ENCODE assay signal across 19 cellular contexts in genomic region chr7:16562456-16563220, GRCh38. TPM values are rescaled to one million over a fixed set of nuclear protein-coding genes. Genes with fewer than 3 reads are reported as not detected.
DNase-seq lines count a peak whose midpoint lies in the region; ATAC-seq and TF ChIP-seq lines count a peak whose summit lies in the region.
"Had no signal": no experiment of that assay in that cellular context is flagged by ENCODE, and none has a peak within 500 bp of the region (broad histone marks: within the 10 kb centered on the region; RNA-seq: fewer than 3 reads in every experiment).

No MANE protein-coding gene starts in this region.

- in situ Hi-C loops in GM23248 (cut with MboI): loop anchor here (25.0 kb wide), 1 partner anchor 1250 kb away; no protein-coding TSS in a partner anchor

- H3K27me3 ChIP-seq in CD4-positive, CD25-positive, alpha-beta regulatory T cell (ENCODE audit: control insufficient read depth, insufficient read depth, low read length): peaks cover 6% of the 10 kb centered on the region
- H3K27me3 ChIP-seq in GM23248 (replicated peaks; ENCODE audit: insufficient read depth): no peaks in the 10 kb centered on the region
- no peaks in the 10 kb centered on the region for H3K27me3 ChIP-seq in mesendoderm (ENCODE audit: insufficient read depth, low read length, poor library complexity)
- H3K27me3 ChIP-seq in A673 (replicated peaks; ENCODE audit: insufficient read depth, low read depth, low read length, poor library complexity): no peaks in the 10 kb centered on the region
- H3K27me3 ChIP-seq: esophagus muscularis mucosa had no signal

- no peak for ATAC-seq in CD4-positive, CD25-positive, alpha-beta regulatory T cell (ENCODE audit: low read depth in 2 of 2)
- ATAC-seq in T-helper 17 cell (no peak), GM19351 (IDR thresholded peaks at IDR 0.05; ENCODE audit: unreplicated experiment) (no peak)

- H4K5ac ChIP-seq in mesendoderm (ENCODE audit: low read length): no peak overlapping the region

- no peaks in the 10 kb centered on the region for H3K9me3 Mint-ChIP-seq in CD4-positive, CD25-positive, alpha-beta regulatory T cell

- H3K36me3 Mint-ChIP-seq in CD4-positive, CD25-positive, alpha-beta regulatory T cell: no peaks in the 10 kb centered on the region
- no peaks in the 10 kb centered on the region for H3K36me3 Mint-ChIP-seq in T-helper 17 cell (ENCODE audit: low read depth)

- H3K9ac ChIP-seq in GM23248 (no peak overlapping the region), mesendoderm (ENCODE audit: low read length) (no peak overlapping the region)

- H3K4me3 ChIP-seq in CD4-positive, CD25-positive, alpha-beta regulatory T cell (ENCODE audit: low read depth, low read length): no peak overlapping the region
- H3K4me3 ChIP-seq in GM23248: no peak overlapping the region
- H3K4me3 ChIP-seq in mesendoderm (ENCODE audit: low read length): no peak overlapping the region
- H3K4me3 ChIP-seq in A673 (ENCODE audit: low read depth, low read length, poor library complexity, severe bottlenecking): no peak overlapping the region
- H3K4me3 ChIP-seq: skin epidermis had no signal

- no peak overlapping the region for H3K4me2 ChIP-seq in GM23248 (ENCODE audit: unreplicated experiment)
- no peak overlapping the region for H3K4me2 ChIP-seq in mesendoderm (ENCODE audit: low read length)

- H3K56ac ChIP-seq in mesendoderm (ENCODE audit: low read length): peak overlapping the region; percentile 37

- H4K20me1 ChIP-seq in GM23248 (ENCODE audit: insufficient read depth): no peaks in the 10 kb centered on the region

- no peak for TF ChIP-seq CTCF in A673 (conservative IDR thresholded peaks at IDR 0.05; ENCODE audit: low read depth, low read length)

- no peak overlapping the region for H2BK15ac ChIP-seq in mesendoderm (replicated peaks; ENCODE audit: low read depth)

- H3K9me3 ChIP-seq in CD4-positive, CD25-positive, alpha-beta regulatory T cell (ENCODE audit: control insufficient read depth in 2 of 2, low read length in 2 of 2): no peaks in the 10 kb centered on the region
- H3K9me3 ChIP-seq in GM23248 (ENCODE audit: low read depth) (no peaks in the 10 kb centered on the region), T-helper 17 cell (ENCODE audit: control insufficient read depth, low read length, poor library complexity, severe bottlenecking) (no peaks in the 10 kb centered on the region), A673 (ENCODE audit: low read depth, low read length, poor library complexity, severe bottlenecking) (no peaks in the 10 kb centered on the region)
- H3K9me3 ChIP-seq: esophagus muscularis mucosa had no signal

- 0 out of 2 replicates have a peak overlapping the region, but pooled peaks have one; percentile 5 for H2AFZ ChIP-seq in GM23248

- peak overlapping the region; percentile 27 for H2BK5ac ChIP-seq in mesendoderm (ENCODE audit: low read length)

- H4K8ac ChIP-seq in mesendoderm (ENCODE audit: low read depth, low read length): no peak overlapping the region

- H3K27ac ChIP-seq in CD4-positive, CD25-positive, alpha-beta regulatory T cell (ENCODE audit: insufficient read depth, low read length, poor library complexity, severe bottlenecking): no peak overlapping the region
- H3K27ac ChIP-seq in GM23248: no peak overlapping the region
- no peak overlapping the region for H3K27ac ChIP-seq in mesendoderm (ENCODE audit: low read depth, low read length)
- H3K27ac ChIP-seq in A673 (ENCODE audit: low read depth, low read length, poor library complexity, severe bottlenecking): no peak overlapping the region
- H3K27ac ChIP-seq: esophagus muscularis mucosa, skin epidermis had no signal

- no peak overlapping the region for H3K4ac ChIP-seq in mesendoderm (ENCODE audit: low read depth, low read length)

- intact Hi-C loops in A673 (cut with micrococcal nuclease; ENCODE audit: unreplicated experiment): no loop called here

- peak overlapping the region; percentile 37 for H2AK5ac ChIP-seq in mesendoderm (ENCODE audit: low read length)

- no peak overlapping the region for H3K23ac ChIP-seq in mesendoderm (ENCODE audit: low read length)

- peak overlapping the region in 2 of 4 donors; percentile 69 to 84 for H3K4me3 Mint-ChIP-seq in CD4-positive, CD25-positive, alpha-beta regulatory T cell
- no peak overlapping the region for H3K4me3 Mint-ChIP-seq in T-helper 17 cell

- WGBS in GM23248 (ENCODE audit: low coverage in 1 of 2, low lambda C conversion rate in 2 of 2, missing lambda C conversion rate in 2 of 2), 2 experiments: 87 to 90% methylated on average over 9 of the region's 9 CpGs
- no CpG with 5 or more reads among the region's 9 CpGs for WGBS in mesendoderm (ENCODE audit: extremely low coverage, insufficient coverage, low lambda C conversion rate)

- DNase-seq in CD4-positive, CD25-positive, alpha-beta regulatory T cell: no peak
- DNase-seq in GM23248 (no peak), T-helper 17 cell (no peak), mesendoderm (no peak), A673 (ENCODE audit: low spot score) (no peak), SIG-M5 (lab: John Stamatoyannopoulos, UW) (no peak)
- DNase-seq: activated effector memory CD4-positive, alpha-beta T cell treated with Interleukin-2 at 50 U/mL for 16 hours; central memory CD4-positive, alpha-beta T cell; DMS 273 treated with DMSO at 0.1 percent for 48 hours; NCI-H1694; NCI-H345; stimulated activated CD4-positive, alpha-beta T cell treated with anti-CD3 and anti-CD28 coated beads, Interleukin-4, amount 100 ng/mL, for 24 hours had no signal

- peak overlapping the region; percentile 11 for H3K18ac ChIP-seq in mesendoderm (ENCODE audit: low read length)

- H3K79me1 ChIP-seq in mesendoderm (ENCODE audit: low read length): no peaks in the 10 kb centered on the region

- H3K4me1 Mint-ChIP-seq in CD4-positive, CD25-positive, alpha-beta regulatory T cell: peaks cover 3 to 24% (median 8%) of the 10 kb centered on the region in 4 donors
- H3K4me1 Mint-ChIP-seq in T-helper 17 cell: peaks cover 7% of the 10 kb centered on the region

- no peaks in the 10 kb centered on the region for H3K36me3 ChIP-seq in CD4-positive, CD25-positive, alpha-beta regulatory T cell (ENCODE audit: control insufficient read depth, insufficient read depth, low read length)
- H3K36me3 ChIP-seq in GM23248 (ENCODE audit: low read depth) (no peaks in the 10 kb centered on the region), mesendoderm (ENCODE audit: control insufficient read depth, insufficient read depth, low read length) (no peaks in the 10 kb centered on the region), A673 (ENCODE audit: insufficient read depth, low read length, poor library complexity, severe bottlenecking) (no peaks in the 10 kb centered on the region)
- H3K36me3 ChIP-seq: esophagus muscularis mucosa had no signal

- peak overlapping the region; percentile 42 to 76 (median 53) for H3K27ac Mint-ChIP-seq in CD4-positive, CD25-positive, alpha-beta regulatory T cell
- peak overlapping the region; percentile 66 for H3K27ac Mint-ChIP-seq in T-helper 17 cell

- H3K79me2 ChIP-seq in GM23248 (ENCODE audit: insufficient read depth) (no peaks in the 10 kb centered on the region), mesendoderm (ENCODE audit: control insufficient read depth, insufficient read depth, low read length) (no peaks in the 10 kb centered on the region)

- CTCF ChIA-PET in A673 (lab: Charles Lee): no interaction called here

- no peaks in the 10 kb centered on the region for H3F3A ChIP-seq in GM23248 (ENCODE audit: insufficient read depth)

- H2BK120ac ChIP-seq in mesendoderm (ENCODE audit: low read depth, low read length): peak overlapping the region; percentile 35

- no TSS peak for BruUV-seq in A673 (replicated peaks; lab: Mats Ljungman, UMichigan)

- no peaks in the 10 kb centered on the region for H3K9me2 ChIP-seq in GM23248 (ENCODE audit: insufficient read depth)

- peaks cover 4% of the 10 kb centered on the region for H3K4me1 ChIP-seq in CD4-positive, CD25-positive, alpha-beta regulatory T cell (ENCODE audit: control insufficient read depth, insufficient read depth, low read length, poor library complexity, severe bottlenecking)
- peaks cover 4% of the 10 kb centered on the region; the same call in 1 of the 2 replicates for H3K4me1 ChIP-seq in GM23248 (ENCODE audit: insufficient read depth)
- H3K4me1 ChIP-seq in mesendoderm (ENCODE audit: control insufficient read depth, low read depth, low read length): no peaks in the 10 kb centered on the region
- peaks cover 22% of the 10 kb centered on the region for H3K4me1 ChIP-seq in A673 (ENCODE audit: insufficient read depth, low read length, poor library complexity, severe bottlenecking)

- POLR2A ChIA-PET in A673 (lab: Charles Lee; ENCODE audit: low non-redundant PET): interaction anchor here (0.7 kb wide), 1 partner anchor 19 kb away, joined by 3 read pairs; no protein-coding TSS in a partner anchor

- peaks cover 13% of the 10 kb centered on the region for H3K27me3 Mint-ChIP-seq in CD4-positive, CD25-positive, alpha-beta regulatory T cell
- H3K27me3 Mint-ChIP-seq in T-helper 17 cell: peaks cover 7% of the 10 kb centered on the region

RNA-seq across cellular contexts. Expression of gene LRRC72, which starts 36.0 kb away (rescaled TPM):
- total RNA-seq in CD4-positive, CD25-positive, alpha-beta regulatory T cell: not detected
- not detected for polyA plus RNA-seq in CD4-positive, CD25-positive, alpha-beta regulatory T cell
- not detected in 2 replicates for total RNA-seq in GM23248 (2014; rRNA removed; shearing (Covaris generic))
- polyA plus RNA-seq in GM23248 (2016; fragmentation: Nextera tagmentation; extraction: Ambion mirVana): not detected in 2 replicates
- total RNA-seq in T-helper 17 cell (not detected), A673 (2021) (not detected in 2 replicates)
- polyA plus RNA-seq in mesendoderm (2013, experiment 1 of 2): not detected
- polyA plus RNA-seq in mesendoderm (2013, experiment 2 of 2): not detected
- total RNA-seq: esophagus muscularis mucosa; lower leg skin; myocyte; subcutaneous adipose tissue; T-helper 1 cell treated with Interleukin-12 subunit alpha and Interleukin-12 subunit beta and Interleukin-4 antibody, amounts not matched to agents 30 ng/mL and 1 ng/mL, for 36 hours had no signal
